Comparison of ENCODE assay signal across 1 cellular context in genomic region chr11:101113540-101113939, GRCh38.
TF ChIP-seq lines count a peak whose summit lies in the region.

No MANE protein-coding gene starts in this region.

TF ChIP-seq in GM23338, 12 proteins besides CTCF, POLR2A, EP300 and RAD21 (continued from another document):
- TF ChIP-seq, protein P1, sequence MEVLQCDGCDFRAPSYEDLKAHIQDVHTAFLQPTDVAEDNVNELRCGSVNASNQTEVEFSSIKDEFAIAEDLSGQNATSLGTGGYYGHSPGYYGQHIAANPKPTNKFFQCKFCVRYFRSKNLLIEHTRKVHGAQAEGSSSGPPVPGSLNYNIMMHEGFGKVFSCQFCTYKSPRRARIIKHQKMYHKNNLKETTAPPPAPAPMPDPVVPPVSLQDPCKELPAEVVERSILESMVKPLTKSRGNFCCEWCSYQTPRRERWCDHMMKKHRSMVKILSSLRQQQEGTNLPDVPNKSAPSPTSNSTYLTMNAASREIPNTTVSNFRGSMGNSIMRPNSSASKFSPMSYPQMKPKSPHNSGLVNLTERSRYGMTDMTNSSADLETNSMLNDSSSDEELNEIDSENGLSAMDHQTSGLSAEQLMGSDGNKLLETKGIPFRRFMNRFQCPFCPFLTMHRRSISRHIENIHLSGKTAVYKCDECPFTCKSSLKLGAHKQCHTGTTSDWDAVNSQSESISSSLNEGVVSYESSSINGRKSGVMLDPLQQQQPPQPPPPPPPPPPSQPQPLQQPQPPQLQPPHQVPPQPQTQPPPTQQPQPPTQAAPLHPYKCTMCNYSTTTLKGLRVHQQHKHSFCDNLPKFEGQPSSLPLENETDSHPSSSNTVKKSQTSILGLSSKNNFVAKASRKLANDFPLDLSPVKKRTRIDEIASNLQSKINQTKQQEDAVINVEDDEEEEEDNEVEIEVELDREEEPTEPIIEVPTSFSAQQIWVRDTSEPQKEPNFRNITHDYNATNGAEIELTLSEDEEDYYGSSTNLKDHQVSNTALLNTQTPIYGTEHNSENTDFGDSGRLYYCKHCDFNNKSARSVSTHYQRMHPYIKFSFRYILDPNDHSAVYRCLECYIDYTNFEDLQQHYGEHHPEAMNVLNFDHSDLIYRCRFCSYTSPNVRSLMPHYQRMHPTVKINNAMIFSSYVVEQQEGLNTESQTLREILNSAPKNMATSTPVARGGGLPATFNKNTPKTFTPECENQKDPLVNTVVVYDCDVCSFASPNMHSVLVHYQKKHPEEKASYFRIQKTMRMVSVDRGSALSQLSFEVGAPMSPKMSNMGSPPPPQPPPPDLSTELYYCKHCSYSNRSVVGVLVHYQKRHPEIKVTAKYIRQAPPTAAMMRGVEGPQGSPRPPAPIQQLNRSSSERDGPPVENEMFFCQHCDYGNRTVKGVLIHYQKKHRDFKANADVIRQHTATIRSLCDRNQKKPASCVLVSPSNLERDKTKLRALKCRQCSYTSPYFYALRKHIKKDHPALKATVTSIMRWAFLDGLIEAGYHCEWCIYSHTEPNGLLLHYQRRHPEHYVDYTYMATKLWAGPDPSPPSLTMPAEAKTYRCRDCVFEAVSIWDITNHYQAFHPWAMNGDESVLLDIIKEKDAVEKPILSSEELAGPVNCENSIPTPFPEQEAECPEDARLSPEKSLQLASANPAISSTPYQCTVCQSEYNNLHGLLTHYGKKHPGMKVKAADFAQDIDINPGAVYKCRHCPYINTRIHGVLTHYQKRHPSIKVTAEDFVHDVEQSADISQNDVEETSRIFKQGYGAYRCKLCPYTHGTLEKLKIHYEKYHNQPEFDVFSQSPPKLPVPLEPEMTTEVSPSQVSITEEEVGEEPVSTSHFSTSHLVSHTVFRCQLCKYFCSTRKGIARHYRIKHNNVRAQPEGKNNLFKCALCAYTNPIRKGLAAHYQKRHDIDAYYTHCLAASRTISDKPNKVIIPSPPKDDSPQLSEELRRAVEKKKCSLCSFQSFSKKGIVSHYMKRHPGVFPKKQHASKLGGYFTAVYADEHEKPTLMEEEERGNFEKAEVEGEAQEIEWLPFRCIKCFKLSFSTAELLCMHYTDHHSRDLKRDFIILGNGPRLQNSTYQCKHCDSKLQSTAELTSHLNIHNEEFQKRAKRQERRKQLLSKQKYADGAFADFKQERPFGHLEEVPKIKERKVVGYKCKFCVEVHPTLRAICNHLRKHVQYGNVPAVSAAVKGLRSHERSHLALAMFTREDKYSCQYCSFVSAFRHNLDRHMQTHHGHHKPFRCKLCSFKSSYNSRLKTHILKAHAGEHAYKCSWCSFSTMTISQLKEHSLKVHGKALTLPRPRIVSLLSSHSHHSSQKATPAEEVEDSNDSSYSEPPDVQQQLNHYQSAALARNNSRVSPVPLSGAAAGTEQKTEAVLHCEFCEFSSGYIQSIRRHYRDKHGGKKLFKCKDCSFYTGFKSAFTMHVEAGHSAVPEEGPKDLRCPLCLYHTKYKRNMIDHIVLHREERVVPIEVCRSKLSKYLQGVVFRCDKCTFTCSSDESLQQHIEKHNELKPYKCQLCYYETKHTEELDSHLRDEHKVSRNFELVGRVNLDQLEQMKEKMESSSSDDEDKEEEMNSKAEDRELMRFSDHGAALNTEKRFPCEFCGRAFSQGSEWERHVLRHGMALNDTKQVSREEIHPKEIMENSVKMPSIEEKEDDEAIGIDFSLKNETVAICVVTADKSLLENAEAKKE (CRISPR knock-in tag; IDR thresholded peaks at IDR 0.05): no peak
- TF ChIP-seq CREB1 (CRISPR knock-in tag; IDR thresholded peaks at IDR 0.05; ENCODE audit: low read depth): no peak
- TF ChIP-seq, protein P2, sequence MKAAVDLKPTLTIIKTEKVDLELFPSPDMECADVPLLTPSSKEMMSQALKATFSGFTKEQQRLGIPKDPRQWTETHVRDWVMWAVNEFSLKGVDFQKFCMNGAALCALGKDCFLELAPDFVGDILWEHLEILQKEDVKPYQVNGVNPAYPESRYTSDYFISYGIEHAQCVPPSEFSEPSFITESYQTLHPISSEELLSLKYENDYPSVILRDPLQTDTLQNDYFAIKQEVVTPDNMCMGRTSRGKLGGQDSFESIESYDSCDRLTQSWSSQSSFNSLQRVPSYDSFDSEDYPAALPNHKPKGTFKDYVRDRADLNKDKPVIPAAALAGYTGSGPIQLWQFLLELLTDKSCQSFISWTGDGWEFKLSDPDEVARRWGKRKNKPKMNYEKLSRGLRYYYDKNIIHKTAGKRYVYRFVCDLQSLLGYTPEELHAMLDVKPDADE (IDR thresholded peaks at IDR 0.05): no peak
- TF ChIP-seq EZH2phosphoT487 (IDR thresholded peaks at IDR 0.05; ENCODE audit: unreplicated experiment): no peak
- TF ChIP-seq NANOG (IDR thresholded peaks at IDR 0.05; ENCODE audit: borderline replicate concordance): no peak
- TF ChIP-seq ZNF114 (CRISPR knock-in tag; IDR thresholded peaks at IDR 0.05): no peak
- TF ChIP-seq JUNB (IDR thresholded peaks at IDR 0.05; ENCODE audit: unreplicated experiment): no peak
- no peak for TF ChIP-seq REST (IDR thresholded peaks at IDR 0.05; ENCODE audit: unreplicated experiment)
